ENCODE assay signal across 29 cellular contexts in the genomic region with DNA sequence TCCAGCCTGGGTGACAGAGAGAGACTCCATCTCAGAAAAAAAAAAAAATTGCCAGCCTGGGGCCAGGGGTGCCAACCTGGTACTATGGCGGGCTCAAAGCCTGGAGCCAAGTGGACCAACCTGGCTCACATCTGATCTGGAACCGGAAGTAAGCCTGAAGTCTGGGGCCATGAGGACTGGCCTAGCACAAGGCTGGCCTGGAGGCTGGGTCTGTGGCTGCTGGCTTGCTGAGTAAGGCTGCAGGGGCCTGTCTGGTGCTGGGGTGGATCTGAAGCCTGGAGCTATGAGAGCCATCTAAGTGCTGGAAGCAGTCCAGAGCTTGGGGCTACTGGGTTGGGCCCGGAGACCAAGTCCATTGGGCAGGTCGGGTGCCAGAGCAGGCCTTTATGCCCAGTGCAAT.
"Had no signal": no experiment of that assay in that cellular context is flagged by ENCODE, and none has a peak within 500 bp of the region (broad histone marks: within the 10 kb centered on the region; RNA-seq: fewer than 3 reads in every experiment).

No MANE protein-coding gene starts in this region.

- ATAC-seq: naive thymus-derived CD4-positive, alpha-beta T cell; natural killer cell; psoas muscle; right cardiac atrium; stimulated activated memory B cell treated with anti-CD40 and anti-IgM and Interleukin-4, amounts not matched to agents 10 μg/mL and 1 μg/mL and 100 μg/mL, for 72 hours; stimulated activated naive CD8-positive, alpha-beta T cell treated with anti-CD3 and anti-CD28 coated beads, Interleukin-15, amount 100 ng/mL, for 72 hours; stimulated activated naive CD8-positive, alpha-beta T cell treated with anti-CD3 and anti-CD28 coated beads, Interleukin-15, Interleukin-2, amounts not matched to agents 100 U/mL and 50 U/mL, for 24 hours had no signal

- H3K27me3 ChIP-seq: neural progenitor cell, neutrophil, ovary, right lobe of liver, suprapubic skin, testis, tibial artery, transverse colon, vagina had no signal

- H3K4me2 ChIP-seq: neural progenitor cell, smooth muscle cell had no signal

- DNase-seq: naive thymus-derived CD4-positive, alpha-beta T cell; natural killer cell; nucleus accumbens; ovary; posterior cingulate gyrus; psoas muscle; right cardiac atrium; right lobe of liver; spleen; stimulated activated CD4-positive, alpha-beta T cell treated with anti-CD3 and anti-CD28 coated beads, Interleukin-12 subunit alpha, Interleukin-12 subunit beta, amount 100 ng/mL, for 4 hours; stimulated activated CD4-positive, alpha-beta T cell treated with anti-CD3 and anti-CD28 coated beads, Interleukin-1b, Interleukin-23, amount 100 ng/mL, for 48 hours; stimulated activated CD4-positive, alpha-beta T cell treated with anti-CD3 and anti-CD28 coated beads, Interleukin-4, amount 100 ng/mL, for 1 hour; stimulated activated CD4-positive, alpha-beta T cell treated with anti-CD3 and anti-CD28 coated beads, Interleukin-4, amount 100 ng/mL, for 4 hours; stimulated activated CD8-positive, alpha-beta memory T cell treated with anti-CD3 and anti-CD28 coated beads, Interleukin-4, amount 100 ng/mL, for 48 hours; stimulated activated naive CD4-positive, alpha-beta T cell; stimulated activated naive CD8-positive, alpha-beta T cell treated with anti-CD3 and anti-CD28 coated beads, Interleukin-15, amount 100 ng/mL, for 72 hours; stimulated activated naive CD8-positive, alpha-beta T cell treated with anti-CD3 and anti-CD28 coated beads, Interleukin-15, Interleukin-2, amounts not matched to agents 100 U/mL and 50 U/mL, for 24 hours; substantia nigra; testis; tibial artery; transverse colon had no signal

- H2AFZ ChIP-seq: neural progenitor cell, parathyroid adenoma had no signal

- H3K9ac ChIP-seq: neural progenitor cell, parathyroid adenoma had no signal

- H3K4me1 ChIP-seq: neural progenitor cell, parathyroid adenoma, psoas muscle, right lobe of liver, transverse colon, vagina had no signal

- H3K4me3 ChIP-seq: neural progenitor cell, ovary, psoas muscle, right lobe of liver, skin epidermis, smooth muscle cell, spleen, suprapubic skin, testis, tibial artery, transverse colon, vagina had no signal

- H3K27ac ChIP-seq: neural progenitor cell, neutrophil, ovary, parathyroid adenoma, psoas muscle, right lobe of liver, skin epidermis, spleen, testis, transverse colon, vagina had no signal

- H3K36me3 ChIP-seq: neural progenitor cell, neutrophil, ovary, right lobe of liver, spleen, suprapubic skin, tibial artery, transverse colon, vagina had no signal

- H3K9me3 ChIP-seq: neutrophil, ovary, psoas muscle, right lobe of liver, suprapubic skin, testis, tibial artery, transverse colon, vagina had no signal
